36 cellular contexts compared by ENCODE assay signal in genomic region chr7:135391514-135391913, GRCh38.
"Had no signal": no experiment of that assay in that cellular context is flagged by ENCODE, and none has a peak within 500 bp of the region (broad histone marks: within the 10 kb centered on the region; RNA-seq: fewer than 3 reads in every experiment).

No MANE protein-coding gene starts in this region.

- H3K4me1 ChIP-seq: adrenal gland had no signal

- H3K9me3 Mint-ChIP-seq: activated CD4-positive, alpha-beta memory T cell treated with anti-CD3 and anti-CD28 coated beads, Interleukin-2, amount 10 ng/mL, durations not matched to agents 7 days and 5 days; activated CD4-positive, alpha-beta T cell treated with anti-CD3 and anti-CD28 coated beads, Interleukin-2, amount 10 ng/mL, durations not matched to agents 24 days and 14 days; activated naive CD4-positive, alpha-beta T cell treated with anti-CD3 and anti-CD28 coated beads for 36 hours; activated naive CD4-positive, alpha-beta T cell treated with anti-CD3 and anti-CD28 coated beads, Interleukin-2, amount 50 U/mL, for 24 hours; activated naive CD8-positive, alpha-beta T cell treated with anti-CD3 and anti-CD28 coated beads for 36 hours; activated naive CD8-positive, alpha-beta T cell treated with anti-CD3 and anti-CD28 coated beads, Interleukin-2, amount 50 U/mL, for 24 hours; activated T-cell treated with anti-CD3 and anti-CD28 coated beads, Interleukin-2, amount 50 U/mL, for 4 hours; activated T-helper 1 cell treated with anti-CD3 and anti-CD28 coated beads, Interleukin-12 subunit alpha, Interleukin-12 subunit beta, Interleukin-2, Interleukin-4 antibody, amounts not matched to agents 30 ng/mL and 10 ng/mL and 1 ng/mL, durations not matched to agents 14 hours and 24 hours and 36 hours; activated T-helper 2 cell treated with anti-CD3 and anti-CD28 coated beads, Interferon-gamma antibody, Interleukin-2, Interleukin-4, amounts not matched to agents 10 μg/mL and 5 μg/mL and 100 μg/mL, durations not matched to agents 14 hours and 24 hours and 36 hours; dendritic cell treated with granulocyte-macrophage colony-stimulating factor and Interleukin-4, amounts not matched to agents 40 ng/mL and 50 ng/mL, for 4 days; endodermal cell; T-cell; T-helper 1 cell treated with Interleukin-12 subunit alpha and Interleukin-12 subunit beta and Interleukin-4 antibody, amounts not matched to agents 30 μg/mL and 1 μg/mL, for 36 hours; T-helper 2 cell treated with Interferon-gamma antibody and Interleukin-4, amounts not matched to agents 5 μg/mL and 100 μg/mL, for 36 hours; WTC11 had no signal

- H3K27me3 Mint-ChIP-seq: activated CD4-positive, alpha-beta memory T cell treated with anti-CD3 and anti-CD28 coated beads, Interleukin-2, amount 10 ng/mL, durations not matched to agents 7 days and 5 days; activated CD4-positive, alpha-beta T cell treated with anti-CD3 and anti-CD28 coated beads for 36 hours; activated CD4-positive, alpha-beta T cell treated with anti-CD3 and anti-CD28 coated beads, Interleukin-2, amount 10 ng/mL, durations not matched to agents 24 days and 14 days; activated naive CD4-positive, alpha-beta T cell treated with anti-CD3 and anti-CD28 coated beads, Interleukin-2, amount 50 U/mL, for 24 hours; activated naive CD8-positive, alpha-beta T cell treated with anti-CD3 and anti-CD28 coated beads for 36 hours; activated naive CD8-positive, alpha-beta T cell treated with anti-CD3 and anti-CD28 coated beads, Interleukin-2, amount 50 U/mL, for 24 hours; dendritic cell treated with granulocyte-macrophage colony-stimulating factor and Interleukin-4, amounts not matched to agents 40 ng/mL and 50 ng/mL, for 4 days; T-cell had no signal

- DNase-seq: activated CD4-positive, alpha-beta memory T cell treated with anti-CD3 and anti-CD28 coated beads, Interleukin-2, amount 10 ng/mL, durations not matched to agents 7 days and 5 days; activated CD4-positive, alpha-beta T cell treated with anti-CD3 and anti-CD28 coated beads for 36 hours; activated CD4-positive, alpha-beta T cell treated with anti-CD3 and anti-CD28 coated beads, Interleukin-2, amount 10 ng/mL, durations not matched to agents 24 days and 14 days; activated CD4-positive, alpha-beta T cell treated with anti-CD3 and anti-CD28 coated beads, Interleukin-2, amount 50 U/mL, for 4 hours; activated CD8-positive, alpha-beta memory T cell treated with anti-CD3 and anti-CD28 coated beads, Interleukin-2, amount 50 U/mL, for 48 hours; activated effector memory CD4-positive, alpha-beta T cell treated with anti-CD3 and anti-CD28 coated beads, Interleukin-2, amount 50 U/mL, for 16 hours; activated naive CD4-positive, alpha-beta T cell treated with anti-CD3 and anti-CD28 coated beads for 36 hours; activated naive CD8-positive, alpha-beta T cell treated with anti-CD3 and anti-CD28 coated beads for 36 hours; activated naive CD8-positive, alpha-beta T cell treated with anti-CD3 and anti-CD28 coated beads, Interleukin-2, amount 50 U/mL, for 24 hours; activated T-cell treated with anti-CD3 and anti-CD28 coated beads for 4 hours; activated T-cell treated with anti-CD3 and anti-CD28 coated beads, Interleukin-2, amount 50 U/mL, for 4 hours; adrenal gland; amygdala; aorta; central memory CD4-positive, alpha-beta T cell; dorsolateral prefrontal cortex; effector memory CD4-positive, alpha-beta T cell; endodermal cell; foreskin fibroblast; head of caudate nucleus; SW 1271; T-cell; T1000 had no signal

- H3K4me3 ChIP-seq: adrenal gland, body of pancreas, cardiac muscle cell, coronary artery, dorsolateral prefrontal cortex had no signal

- H3K27ac Mint-ChIP-seq: activated CD4-positive, alpha-beta memory T cell treated with anti-CD3 and anti-CD28 coated beads, Interleukin-2, amount 10 ng/mL, durations not matched to agents 7 days and 5 days; activated CD4-positive, alpha-beta T cell treated with anti-CD3 and anti-CD28 coated beads for 36 hours; activated CD4-positive, alpha-beta T cell treated with anti-CD3 and anti-CD28 coated beads, Interleukin-2, amount 10 ng/mL, durations not matched to agents 24 days and 14 days; activated naive CD4-positive, alpha-beta T cell treated with anti-CD3 and anti-CD28 coated beads for 36 hours; activated naive CD4-positive, alpha-beta T cell treated with anti-CD3 and anti-CD28 coated beads, Interleukin-2, amount 50 U/mL, for 24 hours; activated naive CD8-positive, alpha-beta T cell treated with anti-CD3 and anti-CD28 coated beads for 36 hours; activated naive CD8-positive, alpha-beta T cell treated with anti-CD3 and anti-CD28 coated beads, Interleukin-2, amount 50 U/mL, for 24 hours; activated T-helper 1 cell treated with anti-CD3 and anti-CD28 coated beads, Interleukin-12 subunit alpha, Interleukin-12 subunit beta, Interleukin-2, Interleukin-4 antibody, amounts not matched to agents 30 ng/mL and 10 ng/mL and 1 ng/mL, durations not matched to agents 14 hours and 24 hours and 36 hours; activated T-helper 2 cell treated with anti-CD3 and anti-CD28 coated beads, Interferon-gamma antibody, Interleukin-2, Interleukin-4, amounts not matched to agents 10 μg/mL and 5 μg/mL and 100 μg/mL, durations not matched to agents 14 hours and 24 hours and 36 hours; dendritic cell treated with granulocyte-macrophage colony-stimulating factor and Interleukin-4, amounts not matched to agents 40 ng/mL and 50 ng/mL, for 4 days; endodermal cell; T-cell; T-helper 1 cell treated with Interleukin-12 subunit alpha and Interleukin-12 subunit beta and Interleukin-4 antibody, amounts not matched to agents 30 μg/mL and 1 μg/mL, for 36 hours; T-helper 2 cell treated with Interferon-gamma antibody and Interleukin-4, amounts not matched to agents 5 μg/mL and 100 μg/mL, for 36 hours; WTC11 had no signal

- ATAC-seq: activated CD4-positive, alpha-beta T cell treated with anti-CD3 and anti-CD28 coated beads for 36 hours; activated naive CD8-positive, alpha-beta T cell treated with anti-CD3 and anti-CD28 coated beads, Interleukin-2, amount 50 U/mL, for 24 hours; activated T-cell treated with anti-CD3 and anti-CD28 coated beads, Interleukin-2, amount 50 U/mL, for 4 hours; esophagus mucosa; T-cell; WTC11 had no signal

- H3K4me1 Mint-ChIP-seq: activated CD4-positive, alpha-beta T cell treated with anti-CD3 and anti-CD28 coated beads for 36 hours; activated CD4-positive, alpha-beta T cell treated with anti-CD3 and anti-CD28 coated beads, Interleukin-2, amount 10 ng/mL, durations not matched to agents 24 days and 14 days; activated naive CD8-positive, alpha-beta T cell treated with anti-CD3 and anti-CD28 coated beads for 36 hours had no signal

- H3K27me3 ChIP-seq: adrenal gland, body of pancreas, cardiac muscle cell, dorsolateral prefrontal cortex had no signal

- FAIRE-seq: TTC549 had no signal

- H3K27ac ChIP-seq: adrenal gland, body of pancreas, cardiac muscle cell, coronary artery, dorsolateral prefrontal cortex, VCaP had no signal

- H3K4me3 Mint-ChIP-seq: activated CD4-positive, alpha-beta memory T cell treated with anti-CD3 and anti-CD28 coated beads, Interleukin-2, amount 10 ng/mL, durations not matched to agents 7 days and 5 days; activated CD4-positive, alpha-beta T cell treated with anti-CD3 and anti-CD28 coated beads for 36 hours; activated CD4-positive, alpha-beta T cell treated with anti-CD3 and anti-CD28 coated beads, Interleukin-2, amount 10 ng/mL, durations not matched to agents 24 days and 14 days; activated naive CD4-positive, alpha-beta T cell treated with anti-CD3 and anti-CD28 coated beads for 36 hours; activated naive CD4-positive, alpha-beta T cell treated with anti-CD3 and anti-CD28 coated beads, Interleukin-2, amount 50 U/mL, for 24 hours; activated naive CD8-positive, alpha-beta T cell treated with anti-CD3 and anti-CD28 coated beads for 36 hours; activated naive CD8-positive, alpha-beta T cell treated with anti-CD3 and anti-CD28 coated beads, Interleukin-2, amount 50 U/mL, for 24 hours; activated T-cell treated with anti-CD3 and anti-CD28 coated beads, Interleukin-2, amount 50 U/mL, for 4 hours; activated T-helper 1 cell treated with anti-CD3 and anti-CD28 coated beads, Interleukin-12 subunit alpha, Interleukin-12 subunit beta, Interleukin-2, Interleukin-4 antibody, amounts not matched to agents 30 ng/mL and 10 ng/mL and 1 ng/mL, durations not matched to agents 14 hours and 24 hours and 36 hours; dendritic cell treated with granulocyte-macrophage colony-stimulating factor and Interleukin-4, amounts not matched to agents 40 ng/mL and 50 ng/mL, for 4 days; endodermal cell; T-cell; T-helper 1 cell treated with Interleukin-12 subunit alpha and Interleukin-12 subunit beta and Interleukin-4 antibody, amounts not matched to agents 30 μg/mL and 1 μg/mL, for 36 hours; T-helper 2 cell treated with Interferon-gamma antibody and Interleukin-4, amounts not matched to agents 5 μg/mL and 100 μg/mL, for 36 hours; WTC11 had no signal

- H3K9me3 ChIP-seq: adrenal gland, body of pancreas had no signal
